20 cellular contexts compared by ENCODE assay signal in genomic region chrX:18755651-18756050, GRCh38. TPM values are rescaled to one million over a fixed set of nuclear protein-coding genes. Genes with fewer than 3 reads are reported as not detected.
DNase-seq lines count a peak whose midpoint lies in the region; ATAC-seq, FAIRE-seq and TF ChIP-seq lines count a peak whose summit lies in the region.
"Had no signal": no experiment of that assay in that cellular context is flagged by ENCODE, and none has a peak within 500 bp of the region (broad histone marks: within the 10 kb centered on the region; RNA-seq: fewer than 3 reads in every experiment).

No MANE protein-coding gene starts in this region.

- no peaks in the 10 kb centered on the region for H3K9me3 ChIP-seq in pancreas

- no peak for ATAC-seq in pancreas
- ATAC-seq in GM18520 (IDR thresholded peaks at IDR 0.05; ENCODE audit: unreplicated experiment), result no peak

- peak; percentile 9 for DNase-seq in NCI-H748 (lab: John Stamatoyannopoulos, UW; ENCODE audit: unreplicated experiment)
- DNase-seq in NCI-H748 treated with DMSO at 0.1 percent for 48 hours (lab: John Stamatoyannopoulos, UW), result no peak
- DNase-seq in NCI-H69 (lab: John Stamatoyannopoulos, UW), result peak; percentile 64
- peak; percentile 51 for DNase-seq in dermis blood vessel endothelial cell
- DNase-seq in pancreas, result no peak
- no peak for DNase-seq in A172 (ENCODE audit: low spot score)
- no peak for DNase-seq in inferior parietal cortex (ENCODE audit: extremely low spot score)
- DNase-seq: AML-193; Calu3; CD4-positive, alpha-beta T cell; DMS 273 treated with DMSO at 0.1 percent for 48 hours; DMS79 treated with DMSO at 0.1 percent for 48 hours; EL; GDM1; HCEC 1CT; HFFc6 had no signal

- no peak overlapping the region for H3K27ac ChIP-seq in pancreas
- H3K27ac ChIP-seq: BLaER1 treated with 17β-estradiol and CSF1 and Interleukin-3, amounts not matched to agents 10 nM and 100 nM; HL-60 had no signal

- TF ChIP-seq CTCF in pancreas (IDR thresholded peaks at IDR 0.05), result no peak

- no peak overlapping the region for H3K4me3 ChIP-seq in pancreas
- H3K4me3 ChIP-seq: BLaER1 treated with 17β-estradiol and CSF1 and Interleukin-3, amounts not matched to agents 10 nM and 100 nM had no signal

- no peaks in the 10 kb centered on the region for H3K36me3 ChIP-seq in pancreas
- H3K36me3 ChIP-seq: BLaER1 treated with 17β-estradiol and CSF1 and Interleukin-3, amounts not matched to agents 10 nM and 100 nM had no signal

- intact Hi-C loops in pancreas (cut with DNase I), result no loop called here

- FAIRE-seq in pancreas (lab: Jason Lieb, UNC), result peak; percentile 61
- FAIRE-seq: GM12892 had no signal

- no peaks in the 10 kb centered on the region for H3K27me3 ChIP-seq in pancreas

- H3K4me1 ChIP-seq in pancreas, result no peaks in the 10 kb centered on the region
- H3K4me1 ChIP-seq: BLaER1 treated with 17β-estradiol and CSF1 and Interleukin-3, amounts not matched to agents 10 nM and 100 nM had no signal

- 57 to 62% methylated on average over 4 of the region's 4 CpGs for whole genome bisulfite sequencing in pancreas, 2 donors

RNA-seq across cellular contexts. Expression of gene PPEF1, which starts 48.2 kb away (rescaled TPM):
- total RNA-seq in dermis blood vessel endothelial cell, result not detected in 2 replicates
- under 1 TPM in 2 of 6 donors, not detected in 4; 0.09 to 0.56 TPM for total RNA-seq in pancreas
- under 1 TPM; 0.04 to 0.28 TPM for polyA plus RNA-seq in pancreas
- total RNA-seq in A172 (2014; rRNA removed; shearing (Covaris generic)), result 0.05 TPM in 1 of 2 replicates, not detected in the other
- total RNA-seq: Calu3, HFFc6 had no signal

Comparison
In these comparisons a context has a peak if more than half of its experiments do, and no peak if none do; other contexts are left out.
1. DNase-seq: peak in NCI-H748 (single experiment), NCI-H69 (single experiment) and dermis blood vessel endothelial cell (single experiment); none in NCI-H748 treated with DMSO at 0.1 percent for 48 hours (single experiment), pancreas (0 of 6), A172 (single experiment) and inferior parietal cortex (single experiment).